9 cellular contexts compared by ENCODE assay signal in genomic region chr14:55416866-55417265, GRCh38. TPM values are rescaled to one million over a fixed set of nuclear protein-coding genes. Genes with fewer than 3 reads are reported as not detected.
DNase-seq lines count a peak whose midpoint lies in the region; ATAC-seq and TF ChIP-seq lines count a peak whose summit lies in the region.
"Had no signal": no experiment of that assay in that cellular context is flagged by ENCODE, and none has a peak within 500 bp of the region (broad histone marks: within the 10 kb centered on the region; RNA-seq: fewer than 3 reads in every experiment).

No MANE protein-coding gene starts in this region.

- 48 to 52% methylated on average over 5 of the region's 5 CpGs for WGBS in heart right ventricle, 2 donors
- WGBS in adrenal gland, 4 donors = 39 to 42% (median 41%) methylated on average over 5 of the region's 5 CpGs

- no peaks in the 10 kb centered on the region for H3K9me3 ChIP-seq in heart right ventricle
- H3K9me3 ChIP-seq in colonic mucosa = no peaks in the 10 kb centered on the region
- no peaks in the 10 kb centered on the region for H3K9me3 ChIP-seq in upper lobe of right lung
- no peaks in the 10 kb centered on the region for H3K9me3 ChIP-seq in adrenal gland (replicated peaks in 1 of 3)

- H3K4me1 Mint-ChIP-seq in activated T-helper 1 cell treated with anti-CD3 and anti-CD28 coated beads, Interleukin-12 subunit alpha, Interleukin-12 subunit beta, Interleukin-2, Interleukin-4 antibody, amounts not matched to agents 30 ng/mL and 10 ng/mL and 1 ng/mL, durations not matched to agents 14 hours and 24 hours and 36 hours (ENCODE audit: low read depth) = peaks cover 12% of the 10 kb centered on the region

- H3K27ac ChIP-seq in heart right ventricle (no peak overlapping the region), colonic mucosa (no peak overlapping the region), upper lobe of right lung (no peak overlapping the region), adrenal gland (no peak overlapping the region)

- H3K27ac Mint-ChIP-seq in activated T-helper 1 cell treated with anti-CD3 and anti-CD28 coated beads, Interleukin-12 subunit alpha, Interleukin-12 subunit beta, Interleukin-2, Interleukin-4 antibody, amounts not matched to agents 30 ng/mL and 10 ng/mL and 1 ng/mL, durations not matched to agents 14 hours and 24 hours and 36 hours = no peak overlapping the region

- H3K4me3 Mint-ChIP-seq in activated T-helper 1 cell treated with anti-CD3 and anti-CD28 coated beads, Interleukin-12 subunit alpha, Interleukin-12 subunit beta, Interleukin-2, Interleukin-4 antibody, amounts not matched to agents 30 ng/mL and 10 ng/mL and 1 ng/mL, durations not matched to agents 14 hours and 24 hours and 36 hours = no peak overlapping the region

- no peaks in the 10 kb centered on the region for H3K36me3 Mint-ChIP-seq in activated T-helper 1 cell treated with anti-CD3 and anti-CD28 coated beads, Interleukin-12 subunit alpha, Interleukin-12 subunit beta, Interleukin-2, Interleukin-4 antibody, amounts not matched to agents 30 ng/mL and 10 ng/mL and 1 ng/mL, durations not matched to agents 14 hours and 24 hours and 36 hours (ENCODE audit: low read depth)

- no peak for DNase-seq in heart right ventricle
- no peak for DNase-seq in Right ventricle myocardium inferior (ENCODE audit: missing footprints)
- DNase-seq in NCI-H2227 treated with DMSO at 0.1 percent for 48 hours (lab: John Stamatoyannopoulos, UW) = peak; percentile 17
- DNase-seq in colonic mucosa = no peak
- DNase-seq in upper lobe of right lung = no peak
- no peak for DNase-seq in adrenal gland
- DNase-seq in activated T-helper 1 cell treated with anti-CD3 and anti-CD28 coated beads, Interleukin-12 subunit alpha, Interleukin-12 subunit beta, Interleukin-2, Interleukin-4 antibody, amounts not matched to agents 30 ng/mL and 10 ng/mL and 1 ng/mL, durations not matched to agents 14 hours and 24 hours and 36 hours (ENCODE audit: low spot score) = no peak
- DNase-seq: small intestine had no signal

- no peaks in the 10 kb centered on the region for H3K27me3 Mint-ChIP-seq in activated T-helper 1 cell treated with anti-CD3 and anti-CD28 coated beads, Interleukin-12 subunit alpha, Interleukin-12 subunit beta, Interleukin-2, Interleukin-4 antibody, amounts not matched to agents 30 ng/mL and 10 ng/mL and 1 ng/mL, durations not matched to agents 14 hours and 24 hours and 36 hours (ENCODE audit: insufficient read depth)

- TF ChIP-seq CTCF in heart right ventricle (IDR thresholded peaks at IDR 0.05) = peak in 5 of 9 donors; percentile 6 to 41 (median 23)
- TF ChIP-seq CTCF in colonic mucosa (IDR thresholded peaks at IDR 0.05) = peak; percentile 24
- peak; percentile 36 for TF ChIP-seq CTCF in upper lobe of right lung (IDR thresholded peaks at IDR 0.05)
- TF ChIP-seq CTCF in adrenal gland (IDR thresholded peaks at IDR 0.05) = peak in 3 of 6 experiments; percentile 4 to 12 (median 7)

- H3K4me1 ChIP-seq in heart right ventricle = peaks cover 0 to 19% (median 3%) of the 10 kb centered on the region in 9 donors
- H3K4me1 ChIP-seq in colonic mucosa = no peaks in the 10 kb centered on the region
- H3K4me1 ChIP-seq in upper lobe of right lung = no peaks in the 10 kb centered on the region
- H3K4me1 ChIP-seq in adrenal gland (replicated peaks in 1 of 2) = peaks cover 5% of the 10 kb centered on the region in 2 donors

- no peak for ATAC-seq in heart right ventricle
- no peak for ATAC-seq in Right ventricle myocardium inferior
- no peak for ATAC-seq in upper lobe of right lung
- no peak for ATAC-seq in HG03571 (IDR thresholded peaks at IDR 0.05; ENCODE audit: unreplicated experiment)

- H3K4me3 ChIP-seq in heart right ventricle (no peak overlapping the region), colonic mucosa (no peak overlapping the region), upper lobe of right lung (no peak overlapping the region), adrenal gland (no peak overlapping the region)

- no peak for TF ChIP-seq POLR2A in adrenal gland (IDR thresholded peaks at IDR 0.05)

- intact Hi-C loops in heart right ventricle (cut with DNase I) (loop anchor here in 5 of 10 donors (10.0 kb wide), 2 partner anchors 142 to 152 kb away; partner anchors contain the start of gene FBXO34 (in 3 of the 5)), Right ventricle myocardium inferior (cut with DNase I) (no loop called here), colonic mucosa (cut with DNase I) (loop anchor here (5.0 to 10.0 kb wide), 2 partner anchors 52 to 145 kb away; partner anchors contain the start of gene FBXO34), upper lobe of right lung (cut with DNase I) (no loop called here), adrenal gland (cut with DNase I) (no loop called here)
- intact Hi-C loops in activated T-helper 1 cell treated with anti-CD3 and anti-CD28 coated beads, Interleukin-12 subunit alpha, Interleukin-12 subunit beta, Interleukin-2, Interleukin-4 antibody, amounts not matched to agents 30 ng/mL and 10 ng/mL and 1 ng/mL, durations not matched to agents 14 hours and 24 hours and 36 hours (cut with micrococcal nuclease) = no loop called here

- H3K9me3 Mint-ChIP-seq in activated T-helper 1 cell treated with anti-CD3 and anti-CD28 coated beads, Interleukin-12 subunit alpha, Interleukin-12 subunit beta, Interleukin-2, Interleukin-4 antibody, amounts not matched to agents 30 ng/mL and 10 ng/mL and 1 ng/mL, durations not matched to agents 14 hours and 24 hours and 36 hours = no peaks in the 10 kb centered on the region

- no peak overlapping the region for H3K9ac ChIP-seq in colonic mucosa (ENCODE audit: low read depth in 2 of 2, low read length in 2 of 2)

- no peaks in the 10 kb centered on the region for H3K36me3 ChIP-seq in heart right ventricle
- no peaks in the 10 kb centered on the region for H3K36me3 ChIP-seq in colonic mucosa
- H3K36me3 ChIP-seq in upper lobe of right lung = no peaks in the 10 kb centered on the region
- H3K36me3 ChIP-seq in adrenal gland (replicated peaks in 1 of 2) = no peaks in the 10 kb centered on the region

- H3K27me3 ChIP-seq in heart right ventricle = no peaks in the 10 kb centered on the region
- H3K27me3 ChIP-seq in colonic mucosa = no peaks in the 10 kb centered on the region
- peaks cover 10% of the 10 kb centered on the region for H3K27me3 ChIP-seq in upper lobe of right lung
- H3K27me3 ChIP-seq in adrenal gland = no peaks in the 10 kb centered on the region

RNA-seq across cellular contexts. Expression of gene ATG14, which starts 5.2 kb away (rescaled TPM):
- 10 to 100 TPM in 9 of 10 donors, 1 to 10 TPM in 1; 8.9 to 18.1 (median 15.3) TPM for total RNA-seq in heart right ventricle
- 10 to 100 TPM in 1 of 2 donors, 1 to 10 TPM in 1; 3.5 to 21.9 TPM for polyA plus RNA-seq in heart right ventricle
- total RNA-seq in Right ventricle myocardium inferior = 12.8 TPM
- total RNA-seq in colonic mucosa = 1 to 10 TPM; 5.4 to 7.2 TPM
- total RNA-seq in upper lobe of right lung = 10.3 TPM
- total RNA-seq in adrenal gland = 10 to 100 TPM in 5 of 8 donors, 1 to 10 TPM in 3; 5.1 to 20.9 (median 12.2) TPM
- polyA plus RNA-seq in adrenal gland = 10 to 100 TPM in 2 of 3 donors, 1 to 10 TPM in 1; 7.0 to 21.7 (median 10.2) TPM
- 4.8 and 6.2 TPM in 2 replicates for total RNA-seq in activated T-helper 1 cell treated with anti-CD3 and anti-CD28 coated beads, Interleukin-12 subunit alpha, Interleukin-12 subunit beta, Interleukin-2, Interleukin-4 antibody, amounts not matched to agents 30 ng/mL and 10 ng/mL and 1 ng/mL, durations not matched to agents 14 hours and 24 hours and 36 hours

RNA-seq across cellular contexts. Expression of gene TBPL2, which starts 23.6 kb away (rescaled TPM):
- total RNA-seq in heart right ventricle (not detected), Right ventricle myocardium inferior (not detected), colonic mucosa (under 1 TPM in 1 of 2 donors, not detected in 1; 0.12 TPM), upper lobe of right lung (not detected), adrenal gland (not detected)
- polyA plus RNA-seq in heart right ventricle (not detected), adrenal gland (not detected)
- total RNA-seq in activated T-helper 1 cell treated with anti-CD3 and anti-CD28 coated beads, Interleukin-12 subunit alpha, Interleukin-12 subunit beta, Interleukin-2, Interleukin-4 antibody, amounts not matched to agents 30 ng/mL and 10 ng/mL and 1 ng/mL, durations not matched to agents 14 hours and 24 hours and 36 hours = not detected in 2 replicates
- polyA plus RNA-seq: small intestine had no signal
